ENCODE assay signal across 1 cellular context in genomic region chr16:70250748-70251650, GRCh38.
TF ChIP-seq lines count a peak whose summit lies in the region.

No MANE protein-coding gene starts in this region.

TF ChIP-seq in HepG2, 621 proteins besides CTCF, POLR2A, EP300 and RAD21 (continued from another document and continues in another):
- TF ChIP-seq SNAPC4 (CRISPR knock-in tag; IDR thresholded peaks at IDR 0.05) = no peak
- no peak for TF ChIP-seq TAF1 (CRISPR knock-in tag; IDR thresholded peaks at IDR 0.05)
- TF ChIP-seq REST (IDR thresholded peaks at IDR 0.05; ENCODE audit: borderline replicate concordance in 1 of 2, low read depth in 1 of 2, low read length in 2 of 2) = peak in 1 of 2 experiments; percentile 27; a peak in 1 of 4 replicates
- TF ChIP-seq AHR (CRISPR knock-in tag; IDR thresholded peaks at IDR 0.05) = no peak
- TF ChIP-seq ZNF570 (CRISPR knock-in tag; IDR thresholded peaks at IDR 0.05; ENCODE audit: borderline replicate concordance) = 0 out of 2 replicates have a peak, but pooled peaks have one; percentile 21
- TF ChIP-seq NPAS2 (CRISPR knock-in tag; IDR thresholded peaks at IDR 0.05; ENCODE audit: borderline replicate concordance) = no peak
- peak; percentile 78; the same call in 1 of the 2 replicates for TF ChIP-seq ZNF329 (CRISPR knock-in tag; IDR thresholded peaks at IDR 0.05; ENCODE audit: low read depth)
- no peak for TF ChIP-seq ZKSCAN5 (CRISPR knock-in tag; IDR thresholded peaks at IDR 0.05)
- TF ChIP-seq DNMT3B (CRISPR knock-in tag; conservative IDR thresholded peaks at IDR 0.05) = no peak
- TF ChIP-seq ZNF33B (CRISPR knock-in tag; IDR thresholded peaks at IDR 0.05) = no peak
- TF ChIP-seq ZNF318 (CRISPR knock-in tag; IDR thresholded peaks at IDR 0.05) = peak; percentile 95; the same call in 1 of the 2 replicates
- TF ChIP-seq HDAC2 (CRISPR knock-in tag; IDR thresholded peaks at IDR 0.05) = no peak
- peak; percentile 21; the same call in 1 of the 2 replicates for TF ChIP-seq FOSL1 (CRISPR knock-in tag; IDR thresholded peaks at IDR 0.05; ENCODE audit: borderline replicate concordance)
- TF ChIP-seq ZMYM4 (CRISPR knock-in tag; IDR thresholded peaks at IDR 0.05) = peak; percentile 30; the same call in 1 of the 2 replicates
- peak; percentile 91 for TF ChIP-seq MEIS2 (CRISPR knock-in tag; IDR thresholded peaks at IDR 0.05)
- TF ChIP-seq ZNF382 (CRISPR knock-in tag; IDR thresholded peaks at IDR 0.05; ENCODE audit: borderline replicate concordance) = no peak
- no peak for TF ChIP-seq MTF2 (CRISPR knock-in tag; IDR thresholded peaks at IDR 0.05; ENCODE audit: borderline replicate concordance)
- TF ChIP-seq ZNF549 (CRISPR knock-in tag; IDR thresholded peaks at IDR 0.05) = no peak
- no peak for TF ChIP-seq GPN1 (CRISPR knock-in tag; IDR thresholded peaks at IDR 0.05; ENCODE audit: borderline replicate concordance)
- no peak for TF ChIP-seq ZNF589 (CRISPR knock-in tag; conservative IDR thresholded peaks at IDR 0.05)
- TF ChIP-seq THAP11 (CRISPR knock-in tag; IDR thresholded peaks at IDR 0.05) = no peak
- peak; percentile 10 for TF ChIP-seq ZNF496 (CRISPR knock-in tag; IDR thresholded peaks at IDR 0.05; ENCODE audit: insufficient replicate concordance)
- TF ChIP-seq ZIK1 (CRISPR knock-in tag; IDR thresholded peaks at IDR 0.05; ENCODE audit: borderline replicate concordance, low read depth) = peak; percentile 20; the same call in 1 of the 2 replicates
- TF ChIP-seq SMAD1 (CRISPR knock-in tag; IDR thresholded peaks at IDR 0.05; ENCODE audit: borderline replicate concordance, low read depth) = no peak
- no peak for TF ChIP-seq ZNF670 (CRISPR knock-in tag; IDR thresholded peaks at IDR 0.05; ENCODE audit: borderline replicate concordance)
- TF ChIP-seq STAT5B (CRISPR knock-in tag; IDR thresholded peaks at IDR 0.05) = no peak
- no peak for TF ChIP-seq ZSCAN30 (CRISPR knock-in tag; IDR thresholded peaks at IDR 0.05)
- no peak for TF ChIP-seq ZNF335 (CRISPR knock-in tag; IDR thresholded peaks at IDR 0.05)
- TF ChIP-seq ZNF784 (CRISPR knock-in tag; IDR thresholded peaks at IDR 0.05; ENCODE audit: borderline replicate concordance) = peak; percentile 66
- no peak for TF ChIP-seq GMEB2 (CRISPR knock-in tag; IDR thresholded peaks at IDR 0.05; ENCODE audit: low read depth)
- TF ChIP-seq RCOR2 (CRISPR knock-in tag; IDR thresholded peaks at IDR 0.05) = no peak
- TF ChIP-seq ZNF280B (CRISPR knock-in tag; IDR thresholded peaks at IDR 0.05; ENCODE audit: borderline replicate concordance) = peak; percentile 93
- peak; percentile 6; the same call in 1 of the 2 replicates for TF ChIP-seq ZNF557 (CRISPR knock-in tag; IDR thresholded peaks at IDR 0.05)
- peak; percentile 96 for TF ChIP-seq RNF2 (conservative IDR thresholded peaks at IDR 0.05; ENCODE audit: low read depth)
- 0 out of 2 replicates have a peak, but pooled peaks have one; percentile 45 for TF ChIP-seq ZBTB42 (CRISPR knock-in tag; IDR thresholded peaks at IDR 0.05)
- no peak for TF ChIP-seq PLRG1 (conservative IDR thresholded peaks at IDR 0.05)
- peak; percentile 54 for TF ChIP-seq RARA (CRISPR knock-in tag; IDR thresholded peaks at IDR 0.05)
- TF ChIP-seq TCF12 (IDR thresholded peaks at IDR 0.05) = no peak
- TF ChIP-seq TCF12 (CRISPR knock-in tag; IDR thresholded peaks at IDR 0.05) = no peak; the same call in 1 of the 2 replicates
- TF ChIP-seq ZNF251 (CRISPR knock-in tag; IDR thresholded peaks at IDR 0.05) = no peak
- peak; percentile 96 for TF ChIP-seq ZFYVE20 (CRISPR knock-in tag; IDR thresholded peaks at IDR 0.05; ENCODE audit: borderline replicate concordance, low read depth)
- TF ChIP-seq IKZF1 (IDR thresholded peaks at IDR 0.05) = no peak
- no peak for TF ChIP-seq ZNF253 (CRISPR knock-in tag; IDR thresholded peaks at IDR 0.05; ENCODE audit: borderline replicate concordance)
- TF ChIP-seq SAFB2 (CRISPR knock-in tag; IDR thresholded peaks at IDR 0.05; ENCODE audit: borderline replicate concordance, low read depth) = 0 out of 2 replicates have a peak, but pooled peaks have one; percentile 45
- TF ChIP-seq TMF1 (CRISPR knock-in tag; IDR thresholded peaks at IDR 0.05; ENCODE audit: low read depth) = peak; percentile 17; the same call in 1 of the 2 replicates
